Comparison of ENCODE assay signal across 10 cellular contexts in genomic region chr5:142360607-142361120, GRCh38. TPM values are rescaled to one million over a fixed set of nuclear protein-coding genes. Genes with fewer than 3 reads are reported as not detected.
DNase-seq lines count a peak whose midpoint lies in the region; ATAC-seq and TF ChIP-seq lines count a peak whose summit lies in the region.
"Had no signal": no experiment of that assay in that cellular context is flagged by ENCODE, and none has a peak within 500 bp of the region (broad histone marks: within the 10 kb centered on the region; RNA-seq: fewer than 3 reads in every experiment).

No MANE protein-coding gene starts in this region.

- H3K4me1 ChIP-seq in gastrocnemius medialis: peaks cover 21 to 23% of the 10 kb centered on the region in 2 donors

- no peak for TF ChIP-seq POLR2A in gastrocnemius medialis (IDR thresholded peaks at IDR 0.05)

- peaks cover 20% of the 10 kb centered on the region for H3K4me1 Mint-ChIP-seq in progenitor cell of endocrine pancreas (ENCODE audit: low read depth)

- no peaks in the 10 kb centered on the region for H3K36me3 Mint-ChIP-seq in progenitor cell of endocrine pancreas (ENCODE audit: insufficient read depth)

- ATAC-seq in gastrocnemius medialis: no peak
- no peak for ATAC-seq in GM18909 (IDR thresholded peaks at IDR 0.05; ENCODE audit: poor library complexity, unreplicated experiment)
- ATAC-seq: stimulated activated naive B cell treated with anti-CD40 and anti-IgM and Interleukin-4, amounts not matched to agents 10 μg/mL and 1 μg/mL and 100 μg/mL, for 72 hours had no signal

- H3K27ac ChIP-seq in gastrocnemius medialis: no peak overlapping the region

- H3K9me3 Mint-ChIP-seq in progenitor cell of endocrine pancreas (ENCODE audit: low read depth): no peaks in the 10 kb centered on the region

- peaks cover 4 to 23% (median 21%) of the 10 kb centered on the region in 3 donors for H3K27me3 ChIP-seq in gastrocnemius medialis

- H3K27me3 Mint-ChIP-seq in progenitor cell of endocrine pancreas: no peaks in the 10 kb centered on the region

- in situ Hi-C loops in gastrocnemius medialis (cut with MboI; ENCODE audit: low sequenced_read_pairs in 4 of 4): no loop called here

- DNase-seq in NCI-H345 (lab: John Stamatoyannopoulos, UW) (peak; percentile 72), NCI-H345 treated with DMSO at 0.1 percent for 48 hours (lab: John Stamatoyannopoulos, UW; ENCODE audit: unreplicated experiment) (no peak), NCI-H510A (lab: John Stamatoyannopoulos, UW) (peak; percentile 11), epithelial cell of esophagus (ENCODE audit: low read depth) (peak; percentile 40), progenitor cell of endocrine pancreas (ENCODE audit: low spot score, unreplicated experiment) (peak; percentile 46), gastrocnemius medialis (no peak), COLO829 (ENCODE audit: low spot score) (no peak)
- DNase-seq: SIG-M5; stimulated activated naive B cell treated with anti-CD40 and anti-IgM and Interleukin-4, amounts not matched to agents 10 μg/mL and 1 μg/mL and 100 μg/mL, for 72 hours had no signal

- intact Hi-C loops in gastrocnemius medialis (cut with DNase I; ENCODE audit: low total_unique reads): no loop called here

- H3K27ac Mint-ChIP-seq in progenitor cell of endocrine pancreas: peak overlapping the region; percentile 67
- H3K27ac Mint-ChIP-seq: stimulated activated naive B cell treated with anti-CD40 and anti-IgM and Interleukin-4, amounts not matched to agents 10 μg/mL and 1 μg/mL and 100 μg/mL, for 72 hours had no signal

- TF ChIP-seq CTCF in epithelial cell of esophagus (IDR thresholded peaks at IDR 0.05; ENCODE audit: insufficient read depth, low read depth, low read length, missing control alignments) (no peak), progenitor cell of endocrine pancreas (IDR thresholded peaks at IDR 0.05; ENCODE audit: unreplicated experiment) (no peak), gastrocnemius medialis (IDR thresholded peaks at IDR 0.05 in 4 of 5, conservative IDR thresholded peaks at IDR 0.05 in 1 of 5) (no peak)

- H3K4me3 Mint-ChIP-seq in progenitor cell of endocrine pancreas (ENCODE audit: low read depth): peak overlapping the region; percentile 17
- H3K4me3 Mint-ChIP-seq: stimulated activated naive B cell treated with anti-CD40 and anti-IgM and Interleukin-4, amounts not matched to agents 10 μg/mL and 1 μg/mL and 100 μg/mL, for 72 hours had no signal

- H3K9me3 ChIP-seq in gastrocnemius medialis: no peaks in the 10 kb centered on the region

- H3K4me3 ChIP-seq in epithelial cell of esophagus (ENCODE audit: low read length): no peak overlapping the region
- no peak overlapping the region for H3K4me3 ChIP-seq in gastrocnemius medialis

- no peaks in the 10 kb centered on the region for H3K36me3 ChIP-seq in gastrocnemius medialis

RNA-seq across cellular contexts. Expression of gene SPRY4, which starts 35.8 kb away (rescaled TPM):
- total RNA-seq in progenitor cell of endocrine pancreas: 14.8 and 19.4 TPM in 2 replicates
- 1 to 10 TPM; 4.3 to 6.9 (median 5.9) TPM for total RNA-seq in gastrocnemius medialis

Comparison
In these comparisons a context has a peak if more than half of its experiments do, and no peak if none do; other contexts are left out.
1. DNase-seq: peak in NCI-H345 (single experiment), NCI-H510A (single experiment), epithelial cell of esophagus (single experiment) and progenitor cell of endocrine pancreas (single experiment); none in NCI-H345 treated with DMSO at 0.1 percent for 48 hours (single experiment), gastrocnemius medialis (0 of 2) and COLO829 (single experiment).